2 cellular contexts compared by ENCODE assay signal in genomic region chr11:77149716-77150392, GRCh38.
TF ChIP-seq lines count a peak whose summit lies in the region.

No MANE protein-coding gene starts in this region.

TF ChIP-seq in GM23338, 12 proteins besides CTCF, POLR2A, EP300 and RAD21 (continued from another document):
- no peak for TF ChIP-seq ZNF462 (CRISPR knock-in tag; IDR thresholded peaks at IDR 0.05)
- no peak for TF ChIP-seq ETS1 (IDR thresholded peaks at IDR 0.05)
- no peak for TF ChIP-seq EZH2phosphoT487 (IDR thresholded peaks at IDR 0.05; ENCODE audit: unreplicated experiment)
- no peak for TF ChIP-seq EZH2 (IDR thresholded peaks at IDR 0.05; ENCODE audit: low read depth, unreplicated experiment)
- TF ChIP-seq ZNF331 (CRISPR knock-in tag; IDR thresholded peaks at IDR 0.05; ENCODE audit: low read depth) = no peak
- TF ChIP-seq REST (IDR thresholded peaks at IDR 0.05; ENCODE audit: unreplicated experiment) = no peak
- TF ChIP-seq ZNF114 (CRISPR knock-in tag; IDR thresholded peaks at IDR 0.05) = no peak
- TF ChIP-seq NANOG (IDR thresholded peaks at IDR 0.05; ENCODE audit: borderline replicate concordance) = no peak
- TF ChIP-seq JUNB (IDR thresholded peaks at IDR 0.05; ENCODE audit: unreplicated experiment) = no peak

TF ChIP-seq in SK-N-SH treated with all-trans-retinoic acid at 6 μM for 48 hours, 23 proteins besides CTCF, POLR2A, EP300 and RAD21 (continued from another document):
- no peak for TF ChIP-seq TSHZ2 (CRISPR knock-in tag; IDR thresholded peaks at IDR 0.05)
- no peak for TF ChIP-seq RARB (CRISPR knock-in tag; IDR thresholded peaks at IDR 0.05)
- TF ChIP-seq GLIS3 (CRISPR knock-in tag; IDR thresholded peaks at IDR 0.05) = no peak
- TF ChIP-seq ZFP30 (CRISPR knock-in tag; IDR thresholded peaks at IDR 0.05) = no peak
- no peak for TF ChIP-seq ESRRG (CRISPR knock-in tag; IDR thresholded peaks at IDR 0.05)
- no peak for TF ChIP-seq ZC3H10 (CRISPR knock-in tag; IDR thresholded peaks at IDR 0.05)
- no peak for TF ChIP-seq ZNF8 (CRISPR knock-in tag; IDR thresholded peaks at IDR 0.05)
